9 cellular contexts compared by ENCODE assay signal in genomic region chr15:90482124-90483011, GRCh38. TPM values are rescaled to one million over a fixed set of nuclear protein-coding genes. Genes with fewer than 3 reads are reported as not detected.
DNase-seq lines count a peak whose midpoint lies in the region; ATAC-seq, FAIRE-seq and TF ChIP-seq lines count a peak whose summit lies in the region.
"Had no signal": no experiment of that assay in that cellular context is flagged by ENCODE, and none has a peak within 500 bp of the region (broad histone marks: within the 10 kb centered on the region; RNA-seq: fewer than 3 reads in every experiment).

No MANE protein-coding gene starts in this region.

- 0 out of 2 replicates have a peak overlapping the region, but pooled peaks have one; percentile 9 for H3K4me2 ChIP-seq in HepG2 (ENCODE audit: low read depth, low read length)

- H3K79me2 ChIP-seq in HepG2 (ENCODE audit: insufficient read depth, low read length), result no peaks in the 10 kb centered on the region

- CTCF ChIA-PET in HepG2 (lab: Yijun Ruan, JAX; ENCODE audit: low intra/inter-chr PET ratio, low total read pairs), result interaction anchor here (0.9 to 3.4 kb wide), 5 partner anchors 120 to 165 kb away, joined by 3 to 55 read pairs (median 7); no protein-coding TSS in a partner anchor

- ATAC-seq in HepG2, result peak; percentile 80
- no peak for ATAC-seq in stimulated activated naive B cell treated with anti-CD40 and anti-IgM and Interleukin-4, amounts not matched to agents 10 μg/mL and 1 μg/mL and 100 μg/mL, for 72 hours (replicated peaks)

- TF ChIP-seq CTCF in VCaP (conservative IDR thresholded peaks at IDR 0.05) (peak; percentile 96), HepG2 (CRISPR knock-in tag; IDR thresholded peaks at IDR 0.05) (peak; percentile 83)

- H3K27ac Mint-ChIP-seq in stimulated activated naive B cell treated with anti-CD40 and anti-IgM and Interleukin-4, amounts not matched to agents 10 μg/mL and 1 μg/mL and 100 μg/mL, for 72 hours, result peak overlapping the region; percentile 27

- no peak overlapping the region; a peak in 1 of 6 replicates for H3K4me3 ChIP-seq in HepG2 (replicated peaks in 1 of 3; ENCODE audit: insufficient read depth in 1 of 3, low read depth in 2 of 3, low read length in 3 of 3)

- no peaks in the 10 kb centered on the region for H4K20me1 ChIP-seq in HepG2 (ENCODE audit: insufficient read depth, low read length)

- no peak overlapping the region for H3K4me3 Mint-ChIP-seq in stimulated activated naive B cell treated with anti-CD40 and anti-IgM and Interleukin-4, amounts not matched to agents 10 μg/mL and 1 μg/mL and 100 μg/mL, for 72 hours

- BruUV-seq in HepG2 (replicated peaks; lab: Mats Ljungman, UMichigan), result no TSS peak

- no peak overlapping the region for H2AFZ ChIP-seq in HepG2 (ENCODE audit: low read length)

- no peak overlapping the region for H3K27ac ChIP-seq in VCaP
- H3K27ac ChIP-seq in HepG2 (ENCODE audit: extremely low read length, insufficient read depth, low read length), result no peak overlapping the region

- H3K9me3 ChIP-seq in HepG2 (ENCODE audit: low read length), result no peaks in the 10 kb centered on the region

- DNase-seq in DMS153 (lab: John Stamatoyannopoulos, UW), result peak; percentile 1
- DNase-seq in DMS153 treated with DMSO at 0.1 percent for 48 hours (lab: John Stamatoyannopoulos, UW; ENCODE audit: unreplicated experiment), result no peak
- peak; percentile 36 for DNase-seq in MV-4-11 (lab: John Stamatoyannopoulos, UW)
- DNase-seq in dermis blood vessel endothelial cell, result peak; percentile 77
- DNase-seq in HepG2 (ENCODE audit: low spot score), result peak; percentile 80
- no peak for DNase-seq in stimulated activated naive B cell treated with anti-CD40 and anti-IgM and Interleukin-4, amounts not matched to agents 10 μg/mL and 1 μg/mL and 100 μg/mL, for 72 hours
- DNase-seq in NCI-H1048 (lab: John Stamatoyannopoulos, UW), result no peak

- H3K9ac ChIP-seq in HepG2 (ENCODE audit: insufficient read depth, low read depth, low read length), result no peak overlapping the region

- TF ChIP-seq EP300 in HepG2 (IDR thresholded peaks at IDR 0.05; ENCODE audit: low read depth in 2 of 2, low read length in 2 of 2) (no peak), HepG2 (CRISPR knock-in tag; IDR thresholded peaks at IDR 0.05; ENCODE audit: borderline replicate concordance) (no peak)

- no peaks in the 10 kb centered on the region for H3K27me3 Mint-ChIP-seq in stimulated activated naive B cell treated with anti-CD40 and anti-IgM and Interleukin-4, amounts not matched to agents 10 μg/mL and 1 μg/mL and 100 μg/mL, for 72 hours

- in situ Hi-C loops in HepG2 (cut with HindIII; ENCODE audit: extremely low pct_ligation_motif_present, low pct_unique_long_range_greater_than_20kb), result loop anchor here (5.0 to 10.0 kb wide), 2 partner anchors 118 to 160 kb away; no protein-coding TSS in a partner anchor

- peak; percentile 79 for TF ChIP-seq RAD21 in HepG2 (CRISPR knock-in tag; IDR thresholded peaks at IDR 0.05)

- WGBS in HepG2 (ENCODE audit: low lambda C conversion rate), result 53% methylated on average over 7 of the region's 7 CpGs

- peaks cover 8 to 34% of the 10 kb centered on the region in 2 experiments; a peak in 4 of 5 replicates for H3K36me3 ChIP-seq in HepG2 (replicated peaks in 1 of 2; ENCODE audit: control insufficient read depth in 1 of 2, insufficient read depth in 2 of 2, low read length in 2 of 2)

- no peak for TF ChIP-seq POLR2A in HepG2 (IDR thresholded peaks at IDR 0.05; ENCODE audit: insufficient read depth in 1 of 2, low read depth in 2 of 2, low read length in 2 of 2)

- H3K4me1 ChIP-seq in HepG2 (ENCODE audit: insufficient read depth, low read length), result peaks cover 32% of the 10 kb centered on the region

- peaks cover 51 to 74% of the 10 kb centered on the region in 2 donors for H3K36me3 Mint-ChIP-seq in stimulated activated naive B cell treated with anti-CD40 and anti-IgM and Interleukin-4, amounts not matched to agents 10 μg/mL and 1 μg/mL and 100 μg/mL, for 72 hours

- H3K4me1 Mint-ChIP-seq in stimulated activated naive B cell treated with anti-CD40 and anti-IgM and Interleukin-4, amounts not matched to agents 10 μg/mL and 1 μg/mL and 100 μg/mL, for 72 hours, result peaks cover 24 to 31% of the 10 kb centered on the region in 2 donors

- H3K27me3 ChIP-seq in HepG2 (ENCODE audit: control insufficient read depth in 1 of 2, insufficient read depth in 2 of 2, low read length in 2 of 2), result no peaks in the 10 kb centered on the region

- POLR2A ChIA-PET in HepG2 (lab: Yijun Ruan, JAX), result no interaction called here

- intact Hi-C loops in HepG2 (cut with micrococcal nuclease; ENCODE audit: unreplicated experiment), result loop anchor here (1.0 kb wide), 2 partner anchors 120 to 162 kb away; no protein-coding TSS in a partner anchor

- no peaks in the 10 kb centered on the region for H3K9me3 Mint-ChIP-seq in stimulated activated naive B cell treated with anti-CD40 and anti-IgM and Interleukin-4, amounts not matched to agents 10 μg/mL and 1 μg/mL and 100 μg/mL, for 72 hours

- no peak for FAIRE-seq in HepG2 (lab: Jason Lieb, UNC)
- FAIRE-seq: colon had no signal

TF ChIP-seq in HepG2, 621 proteins besides CTCF, POLR2A, EP300 and RAD21 (continues in another document):
- TF ChIP-seq, protein P1, sequence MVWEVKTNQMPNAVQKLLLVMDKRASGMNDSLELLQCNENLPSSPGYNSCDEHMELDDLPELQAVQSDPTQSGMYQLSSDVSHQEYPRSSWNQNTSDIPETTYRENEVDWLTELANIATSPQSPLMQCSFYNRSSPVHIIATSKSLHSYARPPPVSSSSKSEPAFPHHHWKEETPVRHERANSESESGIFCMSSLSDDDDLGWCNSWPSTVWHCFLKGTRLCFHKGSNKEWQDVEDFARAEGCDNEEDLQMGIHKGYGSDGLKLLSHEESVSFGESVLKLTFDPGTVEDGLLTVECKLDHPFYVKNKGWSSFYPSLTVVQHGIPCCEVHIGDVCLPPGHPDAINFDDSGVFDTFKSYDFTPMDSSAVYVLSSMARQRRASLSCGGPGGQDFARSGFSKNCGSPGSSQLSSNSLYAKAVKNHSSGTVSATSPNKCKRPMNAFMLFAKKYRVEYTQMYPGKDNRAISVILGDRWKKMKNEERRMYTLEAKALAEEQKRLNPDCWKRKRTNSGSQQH (CRISPR knock-in tag; IDR thresholded peaks at IDR 0.05; ENCODE audit: low read depth), result no peak
- TF ChIP-seq NCOR1 (IDR thresholded peaks at IDR 0.05; ENCODE audit: borderline replicate concordance, low read length) (peak; percentile 66; the same call in 1 of the 2 replicates), ELF3 (CRISPR knock-in tag; IDR thresholded peaks at IDR 0.05) (0 out of 2 replicates have a peak, but pooled peaks have one; percentile 29), KAT2B (IDR thresholded peaks at IDR 0.05; ENCODE audit: borderline replicate concordance, low read depth, low read length) (no peak), YEATS2 (CRISPR knock-in tag; IDR thresholded peaks at IDR 0.05; ENCODE audit: borderline replicate concordance) (0 out of 2 replicates have a peak, but pooled peaks have one; percentile 26), ARNT (IDR thresholded peaks at IDR 0.05) (no peak), ZNF101 (CRISPR knock-in tag; IDR thresholded peaks at IDR 0.05; ENCODE audit: borderline replicate concordance, low read depth) (no peak)
- TF ChIP-seq, protein P2, sequence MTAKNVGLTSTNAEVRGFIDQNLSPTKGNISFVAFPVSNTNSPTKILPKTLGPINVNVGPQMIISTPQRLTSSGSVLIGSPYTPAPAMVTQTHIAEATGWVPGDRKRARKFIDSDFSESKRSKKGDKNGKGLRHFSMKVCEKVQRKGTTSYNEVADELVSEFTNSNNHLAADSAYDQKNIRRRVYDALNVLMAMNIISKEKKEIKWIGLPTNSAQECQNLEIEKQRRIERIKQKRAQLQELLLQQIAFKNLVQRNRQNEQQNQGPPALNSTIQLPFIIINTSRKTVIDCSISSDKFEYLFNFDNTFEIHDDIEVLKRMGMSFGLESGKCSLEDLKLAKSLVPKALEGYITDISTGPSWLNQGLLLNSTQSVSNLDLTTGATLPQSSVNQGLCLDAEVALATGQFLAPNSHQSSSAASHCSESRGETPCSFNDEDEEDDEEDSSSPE (CRISPR knock-in tag; IDR thresholded peaks at IDR 0.05), result 0 out of 2 replicates have a peak, but pooled peaks have one; percentile 32

RNA-seq across cellular contexts. Expression of gene CRTC3, which starts 47.4 kb away (rescaled TPM):
- total RNA-seq in dermis blood vessel endothelial cell (11.1 and 13.4 TPM in 2 replicates), HepG2 (2016; rRNA removed; fragmentation: Illumina TruSeq; extraction: Trizol) (6.0 and 8.4 TPM in 2 replicates)
- total RNA-seq in HepG2 (2016; cell fraction: cytosol; rRNA removed; fragmentation: Illumina TruSeq; extraction: Trizol; ENCODE audit: low read depth), result 3.5 and 4.1 TPM in 2 replicates
- 5.5 and 7.9 TPM in 2 replicates for total RNA-seq in HepG2 (2016; cell fraction: insoluble cytoplasmic fraction; rRNA removed; fragmentation: Illumina TruSeq; extraction: Trizol)
- 8.5 and 9.1 TPM in 2 replicates for total RNA-seq in HepG2 (2016; cell fraction: membrane; rRNA removed; fragmentation: Illumina TruSeq; extraction: Trizol)
- 11.9 and 14.9 TPM in 2 replicates for total RNA-seq in HepG2 (2016; cell fraction: nucleus; rRNA removed; fragmentation: Illumina TruSeq; extraction: Trizol)
- polyA plus RNA-seq in HepG2 (2011; rRNA removed), result 11.8 and 13.9 TPM in 2 replicates
- 5.2 and 6.7 TPM in 2 replicates for polyA plus RNA-seq in HepG2 (2011; cell fraction: cytosol; rRNA removed)
- polyA plus RNA-seq in HepG2 (2011; cell fraction: nucleus; rRNA removed), result 13.4 and 13.8 TPM in 2 replicates
- polyA plus RNA-seq in HepG2 (2012), result 8.8 and 10.8 TPM in 2 replicates
- 3.4 and 3.6 TPM in 2 replicates for polyA plus RNA-seq in HepG2 (2016; cell fraction: cytosol; fragmentation: Illumina TruSeq; extraction: Trizol; ENCODE audit: low read depth)
- polyA plus RNA-seq in HepG2 (2016; cell fraction: insoluble cytoplasmic fraction; fragmentation: Illumina TruSeq; extraction: Trizol; ENCODE audit: low read depth), result 5.0 and 8.1 TPM in 2 replicates
- polyA plus RNA-seq in HepG2 (2016; cell fraction: membrane; fragmentation: Illumina TruSeq; extraction: Trizol; ENCODE audit: low read depth), result 5.3 and 5.6 TPM in 2 replicates
- 17.9 and 22.1 TPM in 2 replicates for polyA plus RNA-seq in HepG2 (2016; cell fraction: nucleus; fragmentation: Illumina TruSeq; extraction: Trizol; ENCODE audit: insufficient read depth, low read depth)
- 15.8 and 105 TPM in 2 replicates for polyA minus RNA-seq in HepG2 (2011; rRNA and poly(A)+ RNA removed; ENCODE audit: low replicate concordance)
- polyA minus RNA-seq in HepG2 (2011; cell fraction: cytosol; rRNA and poly(A)+ RNA removed), result 7.3 and 8.0 TPM in 2 replicates
- 15.8 and 20.6 TPM in 2 replicates for polyA minus RNA-seq in HepG2 (2011; cell fraction: nucleus; rRNA and poly(A)+ RNA removed)

Comparison
In these comparisons a context has a peak if more than half of its experiments do, and no peak if none do; other contexts are left out.
1. DNase-seq: peak in DMS153 (single experiment), MV-4-11 (single experiment), dermis blood vessel endothelial cell (single experiment) and HepG2 (single experiment); none in DMS153 treated with DMSO at 0.1 percent for 48 hours (single experiment), stimulated activated naive B cell treated with anti-CD40 and anti-IgM and Interleukin-4, amounts not matched to agents 10 μg/mL and 1 μg/mL and 100 μg/mL, for 72 hours (single experiment) and NCI-H1048 (single experiment).